12 cellular contexts compared by ENCODE assay signal in genomic region chr16:81140930-81141780, GRCh38. TPM values are rescaled to one million over a fixed set of nuclear protein-coding genes. Genes with fewer than 3 reads are reported as not detected.
DNase-seq lines count a peak whose midpoint lies in the region; ATAC-seq, FAIRE-seq and TF ChIP-seq lines count a peak whose summit lies in the region.
"Had no signal": no experiment of that assay in that cellular context is flagged by ENCODE, and none has a peak within 500 bp of the region (broad histone marks: within the 10 kb centered on the region; RNA-seq: fewer than 3 reads in every experiment).

No MANE protein-coding gene starts in this region.

- 26% methylated on average over 15 of the region's 21 CpGs for WGBS in HepG2 (ENCODE audit: low lambda C conversion rate)
- WGBS in right lobe of liver (ENCODE audit: insufficient coverage, low coverage, low lambda C conversion rate, missing lambda C conversion rate), result 77% methylated on average over 4 of the region's 21 CpGs

- H3K27me3 Mint-ChIP-seq in type B pancreatic cell, result no peaks in the 10 kb centered on the region
- no peaks in the 10 kb centered on the region for H3K27me3 Mint-ChIP-seq in activated T-helper 1 cell treated with anti-CD3 and anti-CD28 coated beads, Interleukin-12 subunit alpha, Interleukin-12 subunit beta, Interleukin-2, Interleukin-4 antibody, amounts not matched to agents 30 ng/mL and 10 ng/mL and 1 ng/mL, durations not matched to agents 14 hours and 24 hours and 36 hours (ENCODE audit: insufficient read depth)

- BruUV-seq in HepG2 (replicated peaks; lab: Mats Ljungman, UMichigan), result TSS peak; percentile 66

- H3K4me3 ChIP-seq in HepG2 (replicated peaks in 1 of 3; ENCODE audit: insufficient read depth in 1 of 3, low read depth in 2 of 3, low read length in 3 of 3) (peak overlapping the region; percentile 40 to 72 (median 50)), right lobe of liver (no peak overlapping the region), epithelial cell of esophagus (ENCODE audit: low read length) (no peak overlapping the region)

- H3K27ac ChIP-seq in HepG2 (ENCODE audit: extremely low read length, insufficient read depth, low read length) (peak overlapping the region; percentile 60), right lobe of liver (no peak overlapping the region)

- FAIRE-seq in HepG2 (lab: Jason Lieb, UNC), result peak; percentile 67

- no peaks in the 10 kb centered on the region for H3K79me2 ChIP-seq in HepG2 (ENCODE audit: insufficient read depth, low read length)

- CTCF ChIA-PET in HepG2 (lab: Yijun Ruan, JAX; ENCODE audit: low intra/inter-chr PET ratio, low total read pairs), result interaction anchor here (1.2 kb wide), 1 partner anchor 74 kb away, joined by 5 read pairs; no protein-coding TSS in a partner anchor

- no peaks in the 10 kb centered on the region for H3K9me3 Mint-ChIP-seq in type B pancreatic cell
- H3K9me3 Mint-ChIP-seq in activated T-helper 1 cell treated with anti-CD3 and anti-CD28 coated beads, Interleukin-12 subunit alpha, Interleukin-12 subunit beta, Interleukin-2, Interleukin-4 antibody, amounts not matched to agents 30 ng/mL and 10 ng/mL and 1 ng/mL, durations not matched to agents 14 hours and 24 hours and 36 hours, result no peaks in the 10 kb centered on the region
- H3K9me3 Mint-ChIP-seq: nephron had no signal

- peak in 1 of 2 experiments; percentile 57; a peak in 2 of 4 replicates for TF ChIP-seq POLR2A in HepG2 (IDR thresholded peaks at IDR 0.05; ENCODE audit: insufficient read depth in 1 of 2, low read depth in 2 of 2, low read length in 2 of 2)
- no peak for TF ChIP-seq POLR2A in right lobe of liver (IDR thresholded peaks at IDR 0.05)

- POLR2A ChIA-PET in HepG2 (lab: Yijun Ruan, JAX), result interaction anchor here (0.6 to 1.2 kb wide), 4 partner anchors 13 to 65 kb away, joined by 4 to 8 read pairs (median 6); partner anchors contain the start of gene C16orf46

- H3K36me3 Mint-ChIP-seq in type B pancreatic cell, result no peaks in the 10 kb centered on the region
- H3K36me3 Mint-ChIP-seq in activated T-helper 1 cell treated with anti-CD3 and anti-CD28 coated beads, Interleukin-12 subunit alpha, Interleukin-12 subunit beta, Interleukin-2, Interleukin-4 antibody, amounts not matched to agents 30 ng/mL and 10 ng/mL and 1 ng/mL, durations not matched to agents 14 hours and 24 hours and 36 hours (ENCODE audit: low read depth), result no peaks in the 10 kb centered on the region
- H3K36me3 Mint-ChIP-seq: CD8-positive, alpha-beta memory T cell had no signal

- H3K27me3 ChIP-seq in HepG2 (ENCODE audit: control insufficient read depth in 1 of 2, insufficient read depth in 2 of 2, low read length in 2 of 2), result 0 out of 5 replicates have a peak, but pooled peaks cover 0 to 8% of the 10 kb centered on the region in 2 experiments
- H3K27me3 ChIP-seq in right lobe of liver, result no peaks in the 10 kb centered on the region

- peak overlapping the region; percentile 53 for H3K27ac Mint-ChIP-seq in type B pancreatic cell
- H3K27ac Mint-ChIP-seq in activated T-helper 1 cell treated with anti-CD3 and anti-CD28 coated beads, Interleukin-12 subunit alpha, Interleukin-12 subunit beta, Interleukin-2, Interleukin-4 antibody, amounts not matched to agents 30 ng/mL and 10 ng/mL and 1 ng/mL, durations not matched to agents 14 hours and 24 hours and 36 hours, result no peak overlapping the region
- H3K27ac Mint-ChIP-seq: CD8-positive, alpha-beta memory T cell; nephron had no signal

- H3K9me3 ChIP-seq in HepG2 (ENCODE audit: low read length), result no peaks in the 10 kb centered on the region
- H3K9me3 ChIP-seq in right lobe of liver, result no peaks in the 10 kb centered on the region

- H3K4me1 ChIP-seq in HepG2 (ENCODE audit: insufficient read depth, low read length) (peaks cover 57% of the 10 kb centered on the region), right lobe of liver (peaks cover 0 to 7% (median 2%) of the 10 kb centered on the region in 4 donors)

- ATAC-seq in HepG2 (peak; percentile 84), right lobe of liver (no peak), GM21529 (IDR thresholded peaks at IDR 0.05; ENCODE audit: unreplicated experiment) (no peak)
- ATAC-seq: Right ventricle myocardium inferior had no signal

- intact Hi-C loops in HepG2 (cut with micrococcal nuclease; ENCODE audit: unreplicated experiment) (loop anchor here (5.0 to 10.0 kb wide), 2 partner anchors 36 to 106 kb away; partner anchors contain the start of gene ATMIN), right lobe of liver (cut with DNase I) (no loop called here)
- intact Hi-C loops in activated T-helper 1 cell treated with anti-CD3 and anti-CD28 coated beads, Interleukin-12 subunit alpha, Interleukin-12 subunit beta, Interleukin-2, Interleukin-4 antibody, amounts not matched to agents 30 ng/mL and 10 ng/mL and 1 ng/mL, durations not matched to agents 14 hours and 24 hours and 36 hours (cut with micrococcal nuclease), result no loop called here

- peaks cover 13% of the 10 kb centered on the region for H3K4me1 Mint-ChIP-seq in type B pancreatic cell (ENCODE audit: unreplicated experiment)
- no peaks in the 10 kb centered on the region for H3K4me1 Mint-ChIP-seq in activated T-helper 1 cell treated with anti-CD3 and anti-CD28 coated beads, Interleukin-12 subunit alpha, Interleukin-12 subunit beta, Interleukin-2, Interleukin-4 antibody, amounts not matched to agents 30 ng/mL and 10 ng/mL and 1 ng/mL, durations not matched to agents 14 hours and 24 hours and 36 hours (ENCODE audit: low read depth)
- H3K4me1 Mint-ChIP-seq: CD8-positive, alpha-beta memory T cell had no signal

- H3K9ac ChIP-seq in HepG2 (ENCODE audit: insufficient read depth, low read depth, low read length), result peak overlapping the region; percentile 75

- no peaks in the 10 kb centered on the region for H4K20me1 ChIP-seq in HepG2 (ENCODE audit: insufficient read depth, low read length)

- peak overlapping the region; percentile 91 for H3K4me2 ChIP-seq in HepG2 (ENCODE audit: low read depth, low read length)

- TF ChIP-seq EP300 in HepG2 (IDR thresholded peaks at IDR 0.05; ENCODE audit: low read depth in 2 of 2, low read length in 2 of 2) (peak in 1 of 2 experiments; percentile 47; a peak in 1 of 4 replicates), HepG2 (CRISPR knock-in tag; IDR thresholded peaks at IDR 0.05; ENCODE audit: borderline replicate concordance) (peak; percentile 66)

- in situ Hi-C loops in HepG2 (cut with HindIII; ENCODE audit: extremely low pct_ligation_motif_present, low pct_unique_long_range_greater_than_20kb), result no loop called here

- peak; percentile 44; the same call in 1 of the 2 replicates for TF ChIP-seq RAD21 in HepG2 (CRISPR knock-in tag; IDR thresholded peaks at IDR 0.05)

- no peak overlapping the region for H3K4me3 Mint-ChIP-seq in type B pancreatic cell
- no peak overlapping the region for H3K4me3 Mint-ChIP-seq in activated T-helper 1 cell treated with anti-CD3 and anti-CD28 coated beads, Interleukin-12 subunit alpha, Interleukin-12 subunit beta, Interleukin-2, Interleukin-4 antibody, amounts not matched to agents 30 ng/mL and 10 ng/mL and 1 ng/mL, durations not matched to agents 14 hours and 24 hours and 36 hours
- H3K4me3 Mint-ChIP-seq: CD8-positive, alpha-beta memory T cell; nephron had no signal

- TF ChIP-seq CTCF in HepG2 (CRISPR knock-in tag; IDR thresholded peaks at IDR 0.05) (peak; percentile 84), right lobe of liver (IDR thresholded peaks at IDR 0.05) (no peak), epithelial cell of esophagus (IDR thresholded peaks at IDR 0.05; ENCODE audit: insufficient read depth, low read depth, low read length, missing control alignments) (peak; percentile 31), type B pancreatic cell (conservative IDR thresholded peaks at IDR 0.05) (peak; percentile 56)

- no peak overlapping the region for H2AFZ ChIP-seq in HepG2 (ENCODE audit: low read length)

- peak; percentile 82 for DNase-seq in HepG2 (ENCODE audit: low spot score)
- DNase-seq in right lobe of liver, result no peak
- peak; percentile 23 for DNase-seq in NCI-H460 (ENCODE audit: extremely low read depth, low read depth)
- DNase-seq in epithelial cell of esophagus (ENCODE audit: low read depth), result peak; percentile 24
- DNase-seq in type B pancreatic cell (ENCODE audit: extremely low spot score, unreplicated experiment), result no peak
- DNase-seq in activated T-helper 1 cell treated with anti-CD3 and anti-CD28 coated beads, Interleukin-12 subunit alpha, Interleukin-12 subunit beta, Interleukin-2, Interleukin-4 antibody, amounts not matched to agents 30 ng/mL and 10 ng/mL and 1 ng/mL, durations not matched to agents 14 hours and 24 hours and 36 hours (ENCODE audit: low spot score), result no peak
- no peak for DNase-seq in NCI-H748 treated with DMSO at 0.1 percent for 48 hours (lab: John Stamatoyannopoulos, UW)
- DNase-seq: CD8-positive, alpha-beta memory T cell; central memory CD4-positive, alpha-beta T cell had no signal

- H3K36me3 ChIP-seq in HepG2 (replicated peaks in 1 of 2; ENCODE audit: control insufficient read depth in 1 of 2, insufficient read depth in 2 of 2, low read length in 2 of 2) (no peaks in the 10 kb centered on the region; a peak in 1 of 5 replicates), right lobe of liver (no peaks in the 10 kb centered on the region)

RNA-seq across cellular contexts. Expression of gene GCSH, which starts 45.0 kb away (rescaled TPM):
- total RNA-seq in HepG2 (2016; rRNA removed; fragmentation: Illumina TruSeq; extraction: Trizol) (103 and 117 TPM in 2 replicates), right lobe of liver (10 to 100 TPM; 41.8 to 77.1 (median 52.4) TPM), type B pancreatic cell (ENCODE audit: low replicate concordance) (39.6 and 50.8 TPM in 2 replicates)
- 84.9 and 85.5 TPM in 2 replicates for total RNA-seq in HepG2 (2016; cell fraction: cytosol; rRNA removed; fragmentation: Illumina TruSeq; extraction: Trizol; ENCODE audit: low read depth)
- total RNA-seq in HepG2 (2016; cell fraction: insoluble cytoplasmic fraction; rRNA removed; fragmentation: Illumina TruSeq; extraction: Trizol), result 106 and 120 TPM in 2 replicates
- total RNA-seq in HepG2 (2016; cell fraction: membrane; rRNA removed; fragmentation: Illumina TruSeq; extraction: Trizol), result 113 and 134 TPM in 2 replicates
- 71.3 and 72.1 TPM in 2 replicates for total RNA-seq in HepG2 (2016; cell fraction: nucleus; rRNA removed; fragmentation: Illumina TruSeq; extraction: Trizol)
- 23.5 and 35.9 TPM in 2 replicates for polyA plus RNA-seq in HepG2 (2011; rRNA removed)
- polyA plus RNA-seq in HepG2 (2011; cell fraction: cytosol; rRNA removed), result 20.5 and 24.4 TPM in 2 replicates
- 8.8 and 13.9 TPM in 2 replicates for polyA plus RNA-seq in HepG2 (2011; cell fraction: nucleus; rRNA removed)
- polyA plus RNA-seq in HepG2 (2012), result 56.2 and 79.0 TPM in 2 replicates
- 230 and 257 TPM in 2 replicates for polyA plus RNA-seq in HepG2 (2016; cell fraction: cytosol; fragmentation: Illumina TruSeq; extraction: Trizol; ENCODE audit: low read depth)
- 211 and 234 TPM in 2 replicates for polyA plus RNA-seq in HepG2 (2016; cell fraction: insoluble cytoplasmic fraction; fragmentation: Illumina TruSeq; extraction: Trizol; ENCODE audit: low read depth)
- polyA plus RNA-seq in HepG2 (2016; cell fraction: membrane; fragmentation: Illumina TruSeq; extraction: Trizol; ENCODE audit: low read depth), result 224 and 230 TPM in 2 replicates
- 155 and 164 TPM in 2 replicates for polyA plus RNA-seq in HepG2 (2016; cell fraction: nucleus; fragmentation: Illumina TruSeq; extraction: Trizol; ENCODE audit: insufficient read depth, low read depth)
- polyA minus RNA-seq in HepG2 (2011; rRNA and poly(A)+ RNA removed; ENCODE audit: low replicate concordance), result 4.9 and 6.7 TPM in 2 replicates
- 17.2 and 17.8 TPM in 2 replicates for polyA minus RNA-seq in HepG2 (2011; cell fraction: cytosol; rRNA and poly(A)+ RNA removed)
- polyA minus RNA-seq in HepG2 (2011; cell fraction: nucleus; rRNA and poly(A)+ RNA removed), result 21.4 and 23.0 TPM in 2 replicates
- 29.5 and 31.3 TPM in 2 replicates for total RNA-seq in NCI-H460 (2014; rRNA removed; shearing (Covaris generic))
- 38.2 and 39.9 TPM in 2 replicates for polyA plus RNA-seq in NCI-H460 (2014; cell fraction: nucleus; rRNA removed)
- 16.5 and 19.1 TPM in 2 replicates for total RNA-seq in activated T-helper 1 cell treated with anti-CD3 and anti-CD28 coated beads, Interleukin-12 subunit alpha, Interleukin-12 subunit beta, Interleukin-2, Interleukin-4 antibody, amounts not matched to agents 30 ng/mL and 10 ng/mL and 1 ng/mL, durations not matched to agents 14 hours and 24 hours and 36 hours

Comparison
In these comparisons a context has a peak if more than half of its experiments do, and no peak if none do; other contexts are left out.
1. DNase-seq: peak in HepG2 (single experiment), NCI-H460 (single experiment) and epithelial cell of esophagus (single experiment); none in right lobe of liver (0 of 3), type B pancreatic cell (single experiment), activated T-helper 1 cell treated with anti-CD3 and anti-CD28 coated beads, Interleukin-12 subunit alpha, Interleukin-12 subunit beta, Interleukin-2, Interleukin-4 antibody, amounts not matched to agents 30 ng/mL and 10 ng/mL and 1 ng/mL, durations not matched to agents 14 hours and 24 hours and 36 hours (single experiment) and NCI-H748 treated with DMSO at 0.1 percent for 48 hours (single experiment).
2. H3K4me3 ChIP-seq: peak in HepG2 (3 of 3); none in right lobe of liver (0 of 3) and epithelial cell of esophagus (single experiment).
3. CTCF ChIP-seq: peak in HepG2 (single experiment), epithelial cell of esophagus (single experiment) and type B pancreatic cell (single experiment); none in right lobe of liver (0 of 4).